In genomic region chr12:46384451-46385301, GRCh38 we compare ENCODE assay signal across 8 cellular contexts. TPM values are rescaled to one million over a fixed set of nuclear protein-coding genes. Genes with fewer than 3 reads are reported as not detected.
DNase-seq lines count a peak whose midpoint lies in the region; ATAC-seq and TF ChIP-seq lines count a peak whose summit lies in the region.

No MANE protein-coding gene starts in this region.

- 75 to 78% methylated on average over 9 of the region's 9 CpGs for WGBS in thyroid gland, 2 donors

- intact Hi-C loops in thyroid gland (cut with DNase I), result no loop called here

- H3K9me3 ChIP-seq in thyroid gland, result no peaks in the 10 kb centered on the region

- ATAC-seq in activated CD8-positive, alpha-beta memory T cell treated with anti-CD3 and anti-CD28 coated beads, Interleukin-2, amount 10 ng/mL, durations not matched to agents 7 days and 5 days, result no peak
- ATAC-seq in HG02852 (IDR thresholded peaks at IDR 0.05; ENCODE audit: unreplicated experiment), result no peak

- peak overlapping the region; percentile 91 for H3K27ac Mint-ChIP-seq in activated CD8-positive, alpha-beta memory T cell treated with anti-CD3 and anti-CD28 coated beads, Interleukin-2, amount 10 ng/mL, durations not matched to agents 7 days and 5 days
- peak overlapping the region; percentile 91 for H3K27ac Mint-ChIP-seq in activated naive CD8-positive, alpha-beta T cell

- peak overlapping the region; percentile 98 to 99 (median 99) for H3K27ac ChIP-seq in thyroid gland

- H3K36me3 Mint-ChIP-seq in activated CD8-positive, alpha-beta memory T cell treated with anti-CD3 and anti-CD28 coated beads, Interleukin-2, amount 10 ng/mL, durations not matched to agents 7 days and 5 days, result peaks cover 5% of the 10 kb centered on the region
- no peaks in the 10 kb centered on the region for H3K36me3 Mint-ChIP-seq in activated naive CD8-positive, alpha-beta T cell

- no peaks in the 10 kb centered on the region for H3K36me3 ChIP-seq in kidney epithelial cell (ENCODE audit: control insufficient read depth, insufficient read depth, low read length)
- no peaks in the 10 kb centered on the region for H3K36me3 ChIP-seq in thyroid gland

- H3K27me3 ChIP-seq in kidney epithelial cell (ENCODE audit: control insufficient read depth, insufficient read depth, low read length) (no peaks in the 10 kb centered on the region), thyroid gland (no peaks in the 10 kb centered on the region)

- H3K4me1 ChIP-seq in thyroid gland, result peaks cover 39 to 48% of the 10 kb centered on the region in 2 donors

- peak overlapping the region; percentile 80 for H3K4me3 Mint-ChIP-seq in activated CD8-positive, alpha-beta memory T cell treated with anti-CD3 and anti-CD28 coated beads, Interleukin-2, amount 10 ng/mL, durations not matched to agents 7 days and 5 days
- peak overlapping the region; percentile 86 for H3K4me3 Mint-ChIP-seq in activated naive CD8-positive, alpha-beta T cell

- H3K9me3 Mint-ChIP-seq in activated CD8-positive, alpha-beta memory T cell treated with anti-CD3 and anti-CD28 coated beads, Interleukin-2, amount 10 ng/mL, durations not matched to agents 7 days and 5 days (ENCODE audit: low read depth), result no peaks in the 10 kb centered on the region
- H3K9me3 Mint-ChIP-seq in activated naive CD8-positive, alpha-beta T cell (ENCODE audit: low read depth), result no peaks in the 10 kb centered on the region

- peaks cover 52% of the 10 kb centered on the region for H3K4me1 Mint-ChIP-seq in activated CD8-positive, alpha-beta memory T cell treated with anti-CD3 and anti-CD28 coated beads, Interleukin-2, amount 10 ng/mL, durations not matched to agents 7 days and 5 days
- H3K4me1 Mint-ChIP-seq in activated naive CD8-positive, alpha-beta T cell (ENCODE audit: low read depth), result peaks cover 60% of the 10 kb centered on the region

- no peaks in the 10 kb centered on the region for H3K27me3 Mint-ChIP-seq in activated CD8-positive, alpha-beta memory T cell treated with anti-CD3 and anti-CD28 coated beads, Interleukin-2, amount 10 ng/mL, durations not matched to agents 7 days and 5 days
- no peaks in the 10 kb centered on the region for H3K27me3 Mint-ChIP-seq in activated naive CD8-positive, alpha-beta T cell

- TF ChIP-seq CTCF in kidney epithelial cell (IDR thresholded peaks at IDR 0.05; ENCODE audit: insufficient read depth, low read length, poor library complexity, severe bottlenecking), result no peak
- TF ChIP-seq CTCF in thyroid gland (IDR thresholded peaks at IDR 0.05), result no peak

- H3K4me3 ChIP-seq in kidney epithelial cell (ENCODE audit: low read depth, low read length) (peak overlapping the region; percentile 71), thyroid gland (replicated peaks in 1 of 3) (peak overlapping the region in 2 of 3 donors; percentile 64 to 72)

- no peak for DNase-seq in activated CD8-positive, alpha-beta memory T cell treated with anti-CD3 and anti-CD28 coated beads, Interleukin-2, amount 10 ng/mL, durations not matched to agents 7 days and 5 days
- no peak for DNase-seq in activated CD8-positive, alpha-beta memory T cell treated with anti-CD3 and anti-CD28 coated beads for 24 hours
- no peak for DNase-seq in kidney epithelial cell (ENCODE audit: low read depth)
- DNase-seq in thyroid gland, result no peak
- DNase-seq in pons (ENCODE audit: low spot score), result no peak
- no peak for DNase-seq in NCI-H2081 (lab: John Stamatoyannopoulos, UW)

- TF ChIP-seq POLR2A in thyroid gland (IDR thresholded peaks at IDR 0.05), result no peak

- CTCF ChIA-PET in activated CD8-positive, alpha-beta memory T cell treated with anti-CD3 and anti-CD28 coated beads, Interleukin-2, amount 10 ng/mL, durations not matched to agents 7 days and 5 days (lab: Charles Lee), result interaction anchor here (0.8 to 1.3 kb wide), 4 partner anchors 75 to 715 kb away, joined by 3 to 5 read pairs (median 3); no protein-coding TSS in a partner anchor

RNA-seq across cellular contexts. Expression of gene SLC38A2, which starts 12.1 kb away (rescaled TPM):
- total RNA-seq in activated CD8-positive, alpha-beta memory T cell treated with anti-CD3 and anti-CD28 coated beads, Interleukin-2, amount 10 ng/mL, durations not matched to agents 7 days and 5 days, result 100 to 1,000 TPM; 168 to 258 TPM
- total RNA-seq in kidney epithelial cell (263 and 291 TPM in 2 replicates), thyroid gland (100 to 1,000 TPM; 210 to 460 (median 314) TPM)
